Comparison of ENCODE assay signal across 9 cellular contexts in genomic region chr5:88659529-88660325, GRCh38.
DNase-seq lines count a peak whose midpoint lies in the region; ATAC-seq, FAIRE-seq and TF ChIP-seq lines count a peak whose summit lies in the region.
"Had no signal": no experiment of that assay in that cellular context is flagged by ENCODE, and none has a peak within 500 bp of the region (broad histone marks: within the 10 kb centered on the region; RNA-seq: fewer than 3 reads in every experiment).

No MANE protein-coding gene starts in this region.

- peak overlapping the region; percentile 67 for H3K9ac ChIP-seq in Karpas-422 (ENCODE audit: low read length)
- no peak overlapping the region for H3K9ac ChIP-seq in colonic mucosa (ENCODE audit: low read depth in 2 of 2, low read length in 2 of 2)

- DNase-seq in GM10248 (ENCODE audit: extremely low spot score) (peak; percentile 51), Karpas-422 (peak; percentile 92), colonic mucosa (no peak), NCI-H345 treated with DMSO at 0.1 percent for 48 hours (lab: John Stamatoyannopoulos, UW; ENCODE audit: unreplicated experiment) (no peak), D721Med (ENCODE audit: insufficient read length, low spot score) (no peak)

- CTCF ChIA-PET in GM10248 (lab: Yijun Ruan, JAX) = interaction anchor here (0.9 to 4.3 kb wide), 8 partner anchors 10 to 36 kb away, joined by 3 to 47 read pairs (median 4); no protein-coding TSS in a partner anchor

- H3K9me3 ChIP-seq in Karpas-422 (ENCODE audit: low read length) (no peaks in the 10 kb centered on the region), colonic mucosa (no peaks in the 10 kb centered on the region)

- peak overlapping the region; percentile 85 for H3K27ac ChIP-seq in Karpas-422 (ENCODE audit: low read length)
- H3K27ac ChIP-seq in colonic mucosa = no peak overlapping the region
- H3K27ac ChIP-seq: skin epidermis had no signal

- H3K4me1 ChIP-seq in Karpas-422 (ENCODE audit: low read length) (peaks cover 60% of the 10 kb centered on the region), colonic mucosa (peaks cover 10% of the 10 kb centered on the region)

- POLR2A ChIA-PET in GM10248 (lab: Yijun Ruan, JAX) = interaction anchor here (0.5 to 0.7 kb wide), 3 partner anchors 16 to 941 kb away, joined by 3 read pairs; no protein-coding TSS in a partner anchor

- no peaks in the 10 kb centered on the region for H4K20me1 ChIP-seq in Karpas-422 (ENCODE audit: insufficient read depth, low read depth, low read length)

- H3K79me2 ChIP-seq in Karpas-422 (ENCODE audit: low read length) = no peaks in the 10 kb centered on the region

- intact Hi-C loops in colonic mucosa (cut with DNase I) = no loop called here

- no peak for FAIRE-seq in D721Med (lab: Jason Lieb, UNC)

- H3K36me3 ChIP-seq in Karpas-422 (ENCODE audit: insufficient read depth, low read length) = no peaks in the 10 kb centered on the region
- no peaks in the 10 kb centered on the region for H3K36me3 ChIP-seq in colonic mucosa

- peak overlapping the region; percentile 70 for H3K4me3 ChIP-seq in Karpas-422 (ENCODE audit: low read length)
- H3K4me3 ChIP-seq in iPS-11a (ENCODE audit: low read depth, low read length) = peak overlapping the region; percentile 9
- H3K4me3 ChIP-seq in colonic mucosa = no peak overlapping the region

- TF ChIP-seq CTCF in GM10248 (IDR thresholded peaks at IDR 0.05; ENCODE audit: control extremely low read depth, extremely low read depth, low read depth, missing control alignments) = no peak
- TF ChIP-seq CTCF in colonic mucosa (IDR thresholded peaks at IDR 0.05) = no peak
- TF ChIP-seq CTCF in D721Med (IDR thresholded peaks at IDR 0.05; ENCODE audit: insufficient read depth, missing control alignments) = no peak

- peak; percentile 61 for ATAC-seq in GM21515 (IDR thresholded peaks at IDR 0.05; ENCODE audit: unreplicated experiment)
- ATAC-seq in HG02970 (IDR thresholded peaks at IDR 0.05; ENCODE audit: low FRiP score, unreplicated experiment) = no peak

- peak overlapping the region; percentile 86 for H3K4me2 ChIP-seq in Karpas-422 (ENCODE audit: low read depth, low read length, poor library complexity, severe bottlenecking)

- H3K27me3 ChIP-seq in Karpas-422 (ENCODE audit: low read length) (no peaks in the 10 kb centered on the region), colonic mucosa (peaks cover 29% of the 10 kb centered on the region)

- H2AFZ ChIP-seq in Karpas-422 (ENCODE audit: low read length) = peak overlapping the region; percentile 79

- H3K9me2 ChIP-seq in Karpas-422 (replicated peaks; ENCODE audit: insufficient read depth, low read length) = no peaks in the 10 kb centered on the region

Comparison
In these comparisons a context has a peak if more than half of its experiments do, and no peak if none do; other contexts are left out.
1. DNase-seq: peak in GM10248 (single experiment) and Karpas-422 (single experiment); none in colonic mucosa (single experiment), NCI-H345 treated with DMSO at 0.1 percent for 48 hours (single experiment) and D721Med (single experiment).